ENCODE assay signal across 11 cellular contexts in genomic region chr20:58179083-58179431, GRCh38. TPM values are rescaled to one million over a fixed set of nuclear protein-coding genes. Genes with fewer than 3 reads are reported as not detected.
DNase-seq lines count a peak whose midpoint lies in the region; ATAC-seq and TF ChIP-seq lines count a peak whose summit lies in the region.
"Had no signal": no experiment of that assay in that cellular context is flagged by ENCODE, and none has a peak within 500 bp of the region (broad histone marks: within the 10 kb centered on the region; RNA-seq: fewer than 3 reads in every experiment).

No MANE protein-coding gene starts in this region.

- H3K4me3 Mint-ChIP-seq in activated CD8-positive, alpha-beta memory T cell treated with anti-CD3 and anti-CD28 coated beads, Interleukin-2, amount 10 ng/mL, durations not matched to agents 7 days and 5 days = peak overlapping the region; percentile 40
- H3K4me3 Mint-ChIP-seq in stimulated activated naive CD8-positive, alpha-beta T cell treated with anti-CD3 and anti-CD28 coated beads, Interleukin-15, amount 100 ng/mL, for 72 hours = peak overlapping the region; percentile 43 to 76

- H3K4me1 Mint-ChIP-seq in activated CD8-positive, alpha-beta memory T cell treated with anti-CD3 and anti-CD28 coated beads, Interleukin-2, amount 10 ng/mL, durations not matched to agents 7 days and 5 days = peaks cover 6% of the 10 kb centered on the region
- H3K4me1 Mint-ChIP-seq in stimulated activated naive CD8-positive, alpha-beta T cell treated with anti-CD3 and anti-CD28 coated beads, Interleukin-15, amount 100 ng/mL, for 72 hours = peaks cover 28% of the 10 kb centered on the region

- H3K27me3 ChIP-seq in SU-DHL-6 (ENCODE audit: low read length) = no peaks in the 10 kb centered on the region
- H3K27me3 ChIP-seq in hepatocyte = peaks cover 16% of the 10 kb centered on the region
- H3K27me3 ChIP-seq: uterus had no signal

- H2AFZ ChIP-seq in SU-DHL-6 (ENCODE audit: low read depth, low read length, severe bottlenecking) = peak overlapping the region; percentile 88
- peak overlapping the region; percentile 60 for H2AFZ ChIP-seq in hepatocyte

- H3K79me2 ChIP-seq in SU-DHL-6 (ENCODE audit: insufficient read depth, low read length) = no peaks in the 10 kb centered on the region
- H3K79me2 ChIP-seq in hepatocyte = no peaks in the 10 kb centered on the region

- H4K20me1 ChIP-seq in SU-DHL-6 (ENCODE audit: low read depth, low read length) (no peaks in the 10 kb centered on the region), hepatocyte (ENCODE audit: insufficient read depth, poor library complexity, severe bottlenecking) (no peaks in the 10 kb centered on the region)

- H3K4me3 ChIP-seq in SU-DHL-6 (ENCODE audit: insufficient read depth, low read length, poor library complexity, severe bottlenecking) = no peak overlapping the region
- no peak overlapping the region for H3K4me3 ChIP-seq in hepatocyte

- H3K4me2 ChIP-seq in SU-DHL-6 (ENCODE audit: low read depth, low read length, poor library complexity, severe bottlenecking) (peak overlapping the region; percentile 39), hepatocyte (peak overlapping the region; percentile 84)

- no peaks in the 10 kb centered on the region for H3F3A ChIP-seq in SU-DHL-6 (ENCODE audit: insufficient read depth)

- H3K36me3 ChIP-seq in SU-DHL-6 (ENCODE audit: low read length) (no peaks in the 10 kb centered on the region), hepatocyte (replicated peaks; ENCODE audit: insufficient read depth, low read depth) (no peaks in the 10 kb centered on the region)
- H3K36me3 ChIP-seq: uterus had no signal

- CTCF ChIA-PET in activated CD8-positive, alpha-beta memory T cell treated with anti-CD3 and anti-CD28 coated beads, Interleukin-2, amount 10 ng/mL, durations not matched to agents 7 days and 5 days (lab: Charles Lee) = interaction anchor here (1.0 to 2.7 kb wide), 8 partner anchors 9 to 557 kb away, joined by 3 to 12 read pairs (median 5); no protein-coding TSS in a partner anchor

- TF ChIP-seq CTCF in SU-DHL-6 (IDR thresholded peaks at IDR 0.05; ENCODE audit: insufficient read depth, low read length, poor library complexity, severe bottlenecking) (no peak), hepatocyte (IDR thresholded peaks at IDR 0.05; ENCODE audit: poor library complexity) (no peak)

- no peak for DNase-seq in activated CD8-positive, alpha-beta memory T cell treated with anti-CD3 and anti-CD28 coated beads, Interleukin-2, amount 10 ng/mL, durations not matched to agents 7 days and 5 days
- DNase-seq in activated CD8-positive, alpha-beta memory T cell treated with anti-CD3 and anti-CD28 coated beads, Interleukin-2, amount 50 U/mL, for 4 hours = no peak
- no peak for DNase-seq in hepatocyte (ENCODE audit: low spot score)
- DNase-seq in stimulated activated naive CD8-positive, alpha-beta T cell treated with anti-CD3 and anti-CD28 coated beads, Interleukin-15, amount 100 ng/mL, for 72 hours = no peak
- no peak for DNase-seq in NCI-H510A treated with DMSO at 0.1 percent for 48 hours (lab: John Stamatoyannopoulos, UW)
- no peak for DNase-seq in amygdala (lab: John Stamatoyannopoulos, UW)
- DNase-seq: NCI-H2081 treated with DMSO at 0.1 percent for 48 hours had no signal

- H3K9me2 ChIP-seq in SU-DHL-6 (replicated peaks; ENCODE audit: insufficient read depth, low read length) = no peaks in the 10 kb centered on the region
- no peaks in the 10 kb centered on the region for H3K9me2 ChIP-seq in hepatocyte (replicated peaks; ENCODE audit: insufficient read depth)

- no peaks in the 10 kb centered on the region for H3K36me3 Mint-ChIP-seq in activated CD8-positive, alpha-beta memory T cell treated with anti-CD3 and anti-CD28 coated beads, Interleukin-2, amount 10 ng/mL, durations not matched to agents 7 days and 5 days

- H3K4me1 ChIP-seq in hepatocyte (ENCODE audit: insufficient read depth) = peaks cover 16% of the 10 kb centered on the region
- H3K4me1 ChIP-seq: uterus had no signal

- H3K9me3 Mint-ChIP-seq in activated CD8-positive, alpha-beta memory T cell treated with anti-CD3 and anti-CD28 coated beads, Interleukin-2, amount 10 ng/mL, durations not matched to agents 7 days and 5 days (ENCODE audit: low read depth) = no peaks in the 10 kb centered on the region
- peaks cover 0 to 8% of the 10 kb centered on the region in 2 donors for H3K9me3 Mint-ChIP-seq in stimulated activated naive CD8-positive, alpha-beta T cell treated with anti-CD3 and anti-CD28 coated beads, Interleukin-15, amount 100 ng/mL, for 72 hours

- WGBS in hepatocyte (ENCODE audit: low lambda C conversion rate, missing lambda C conversion rate) = 57% methylated on average over 9 of the region's 9 CpGs

- H3K27me3 Mint-ChIP-seq in activated CD8-positive, alpha-beta memory T cell treated with anti-CD3 and anti-CD28 coated beads, Interleukin-2, amount 10 ng/mL, durations not matched to agents 7 days and 5 days = peaks cover 26% of the 10 kb centered on the region
- H3K27me3 Mint-ChIP-seq in stimulated activated naive CD8-positive, alpha-beta T cell treated with anti-CD3 and anti-CD28 coated beads, Interleukin-15, amount 100 ng/mL, for 72 hours = peaks cover 48% of the 10 kb centered on the region

- H3K9me3 ChIP-seq in SU-DHL-6 (ENCODE audit: insufficient read depth, low read length) (no peaks in the 10 kb centered on the region), hepatocyte (ENCODE audit: low read depth) (no peaks in the 10 kb centered on the region)
- H3K9me3 ChIP-seq: uterus had no signal

- no peak overlapping the region for H3K27ac ChIP-seq in SU-DHL-6 (ENCODE audit: low read depth, low read length)
- no peak overlapping the region for H3K27ac ChIP-seq in hepatocyte
- H3K27ac ChIP-seq: epithelial cell of prostate had no signal

- H3K27ac Mint-ChIP-seq in activated CD8-positive, alpha-beta memory T cell treated with anti-CD3 and anti-CD28 coated beads, Interleukin-2, amount 10 ng/mL, durations not matched to agents 7 days and 5 days = no peak overlapping the region
- no peak overlapping the region for H3K27ac Mint-ChIP-seq in stimulated activated naive CD8-positive, alpha-beta T cell treated with anti-CD3 and anti-CD28 coated beads, Interleukin-15, amount 100 ng/mL, for 72 hours

- ATAC-seq in activated CD8-positive, alpha-beta memory T cell treated with anti-CD3 and anti-CD28 coated beads, Interleukin-2, amount 10 ng/mL, durations not matched to agents 7 days and 5 days = no peak
- ATAC-seq in stimulated activated naive CD8-positive, alpha-beta T cell treated with anti-CD3 and anti-CD28 coated beads, Interleukin-15, amount 100 ng/mL, for 72 hours = no peak
- no peak for ATAC-seq in GM18909 (IDR thresholded peaks at IDR 0.05; ENCODE audit: poor library complexity, unreplicated experiment)

- no peak overlapping the region for H3K9ac ChIP-seq in SU-DHL-6 (ENCODE audit: low read length)

RNA-seq across cellular contexts. Expression of gene ANKRD60, which starts 49.4 kb away (rescaled TPM):
- total RNA-seq in activated CD8-positive, alpha-beta memory T cell treated with anti-CD3 and anti-CD28 coated beads, Interleukin-2, amount 10 ng/mL, durations not matched to agents 7 days and 5 days = not detected
- total RNA-seq in hepatocyte = not detected in 2 replicates
- not detected in 2 replicates for polyA plus RNA-seq in hepatocyte
- total RNA-seq: uterus had no signal
